Comparison of ENCODE assay signal across 1 cellular context in the genomic region with DNA sequence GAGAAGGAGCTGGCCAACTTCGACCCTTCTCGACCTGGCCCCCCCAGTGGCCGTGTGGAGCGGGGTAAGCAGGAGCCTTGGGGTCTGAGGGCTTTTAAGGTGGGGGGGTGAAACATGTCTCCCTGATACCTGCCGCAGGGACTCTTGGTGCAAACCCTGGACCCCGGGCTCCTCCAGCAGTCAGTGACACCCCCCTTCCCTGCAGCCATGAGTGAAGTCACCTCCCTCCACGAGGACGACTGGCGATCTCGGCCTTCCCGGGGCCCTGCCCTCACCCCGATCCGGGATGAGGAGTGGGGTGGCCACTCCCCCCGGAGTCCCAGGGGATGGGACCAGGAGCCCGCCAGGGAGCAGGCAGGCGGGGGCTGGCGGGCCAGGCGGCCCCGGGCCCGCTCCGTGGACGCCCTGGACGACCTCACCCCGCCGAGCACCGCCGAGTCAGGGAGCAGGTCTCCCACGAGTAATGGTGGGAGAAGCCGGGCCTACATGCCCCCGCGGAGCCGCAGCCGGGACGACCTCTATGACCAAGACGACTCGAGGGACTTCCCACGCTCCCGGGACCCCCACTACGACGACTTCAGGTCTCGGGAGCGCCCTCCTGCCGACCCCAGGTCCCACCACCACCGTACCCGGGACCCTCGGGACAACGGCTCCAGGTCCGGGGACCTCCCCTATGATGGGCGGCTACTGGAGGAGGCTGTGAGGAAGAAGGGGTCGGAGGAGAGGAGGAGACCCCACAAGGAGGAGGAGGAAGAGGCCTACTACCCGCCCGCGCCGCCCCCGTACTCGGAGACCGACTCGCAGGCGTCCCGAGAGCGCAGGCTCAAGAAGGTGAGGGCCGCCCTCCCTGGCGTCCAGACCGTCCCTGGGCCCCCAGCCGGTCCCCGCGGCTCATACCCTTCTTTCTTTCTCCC.
A peak's percentile ranks its signal among the peaks of the same experiment; 100 is the strongest.
TF ChIP-seq lines count a peak whose summit lies in the region.

No MANE protein-coding gene starts in this region.

TF ChIP-seq in HepG2, 621 proteins besides CTCF, POLR2A, EP300 and RAD21 (continued from another document):
- TF ChIP-seq, protein P1, sequence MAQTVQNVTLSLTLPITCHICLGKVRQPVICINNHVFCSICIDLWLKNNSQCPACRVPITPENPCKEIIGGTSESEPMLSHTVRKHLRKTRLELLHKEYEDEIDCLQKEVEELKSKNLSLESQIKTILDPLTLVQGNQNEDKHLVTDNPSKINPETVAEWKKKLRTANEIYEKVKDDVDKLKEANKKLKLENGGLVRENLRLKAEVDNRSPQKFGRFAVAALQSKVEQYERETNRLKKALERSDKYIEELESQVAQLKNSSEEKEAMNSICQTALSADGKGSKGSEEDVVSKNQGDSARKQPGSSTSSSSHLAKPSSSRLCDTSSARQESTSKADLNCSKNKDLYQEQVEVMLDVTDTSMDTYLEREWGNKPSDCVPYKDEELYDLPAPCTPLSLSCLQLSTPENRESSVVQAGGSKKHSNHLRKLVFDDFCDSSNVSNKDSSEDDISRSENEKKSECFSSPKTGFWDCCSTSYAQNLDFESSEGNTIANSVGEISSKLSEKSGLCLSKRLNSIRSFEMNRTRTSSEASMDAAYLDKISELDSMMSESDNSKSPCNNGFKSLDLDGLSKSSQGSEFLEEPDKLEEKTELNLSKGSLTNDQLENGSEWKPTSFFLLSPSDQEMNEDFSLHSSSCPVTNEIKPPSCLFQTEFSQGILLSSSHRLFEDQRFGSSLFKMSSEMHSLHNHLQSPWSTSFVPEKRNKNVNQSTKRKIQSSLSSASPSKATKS (CRISPR knock-in tag; IDR thresholded peaks at IDR 0.05), result no peak
- 0 out of 2 replicates have a peak, but pooled peaks have one; percentile 7 for TF ChIP-seq ZNF430 (CRISPR knock-in tag; IDR thresholded peaks at IDR 0.05)
- TF ChIP-seq, protein P2, sequence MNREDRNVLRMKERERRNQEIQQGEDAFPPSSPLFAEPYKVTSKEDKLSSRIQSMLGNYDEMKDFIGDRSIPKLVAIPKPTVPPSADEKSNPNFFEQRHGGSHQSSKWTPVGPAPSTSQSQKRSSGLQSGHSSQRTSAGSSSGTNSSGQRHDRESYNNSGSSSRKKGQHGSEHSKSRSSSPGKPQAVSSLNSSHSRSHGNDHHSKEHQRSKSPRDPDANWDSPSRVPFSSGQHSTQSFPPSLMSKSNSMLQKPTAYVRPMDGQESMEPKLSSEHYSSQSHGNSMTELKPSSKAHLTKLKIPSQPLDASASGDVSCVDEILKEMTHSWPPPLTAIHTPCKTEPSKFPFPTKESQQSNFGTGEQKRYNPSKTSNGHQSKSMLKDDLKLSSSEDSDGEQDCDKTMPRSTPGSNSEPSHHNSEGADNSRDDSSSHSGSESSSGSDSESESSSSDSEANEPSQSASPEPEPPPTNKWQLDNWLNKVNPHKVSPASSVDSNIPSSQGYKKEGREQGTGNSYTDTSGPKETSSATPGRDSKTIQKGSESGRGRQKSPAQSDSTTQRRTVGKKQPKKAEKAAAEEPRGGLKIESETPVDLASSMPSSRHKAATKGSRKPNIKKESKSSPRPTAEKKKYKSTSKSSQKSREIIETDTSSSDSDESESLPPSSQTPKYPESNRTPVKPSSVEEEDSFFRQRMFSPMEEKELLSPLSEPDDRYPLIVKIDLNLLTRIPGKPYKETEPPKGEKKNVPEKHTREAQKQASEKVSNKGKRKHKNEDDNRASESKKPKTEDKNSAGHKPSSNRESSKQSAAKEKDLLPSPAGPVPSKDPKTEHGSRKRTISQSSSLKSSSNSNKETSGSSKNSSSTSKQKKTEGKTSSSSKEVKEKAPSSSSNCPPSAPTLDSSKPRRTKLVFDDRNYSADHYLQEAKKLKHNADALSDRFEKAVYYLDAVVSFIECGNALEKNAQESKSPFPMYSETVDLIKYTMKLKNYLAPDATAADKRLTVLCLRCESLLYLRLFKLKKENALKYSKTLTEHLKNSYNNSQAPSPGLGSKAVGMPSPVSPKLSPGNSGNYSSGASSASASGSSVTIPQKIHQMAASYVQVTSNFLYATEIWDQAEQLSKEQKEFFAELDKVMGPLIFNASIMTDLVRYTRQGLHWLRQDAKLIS (CRISPR knock-in tag; IDR thresholded peaks at IDR 0.05), result 0 out of 2 replicates have a peak, but pooled peaks have one; percentile 35
- peak; percentile 57; the same call in 1 of the 2 replicates for TF ChIP-seq ZNF607 (CRISPR knock-in tag; IDR thresholded peaks at IDR 0.05; ENCODE audit: borderline replicate concordance)
- no peak for TF ChIP-seq ZNF720 (CRISPR knock-in tag; IDR thresholded peaks at IDR 0.05)
- TF ChIP-seq WIZ (CRISPR knock-in tag; IDR thresholded peaks at IDR 0.05), result no peak
- TF ChIP-seq CCDC6 (CRISPR knock-in tag; IDR thresholded peaks at IDR 0.05), result no peak
- TF ChIP-seq SAP130 (CRISPR knock-in tag; IDR thresholded peaks at IDR 0.05; ENCODE audit: low read depth), result 0 out of 2 replicates have a peak, but pooled peaks have one; percentile 16
- no peak for TF ChIP-seq ARNTL (CRISPR knock-in tag; IDR thresholded peaks at IDR 0.05)
- TF ChIP-seq KMT2B (CRISPR knock-in tag; IDR thresholded peaks at IDR 0.05), result peak; percentile 45; the same call in 1 of the 2 replicates
- no peak; the same call in 1 of the 2 replicates for TF ChIP-seq FIP1L1 (IDR thresholded peaks at IDR 0.05; ENCODE audit: borderline replicate concordance, insufficient read depth, low read depth, low read length)
- TF ChIP-seq, protein P3, sequence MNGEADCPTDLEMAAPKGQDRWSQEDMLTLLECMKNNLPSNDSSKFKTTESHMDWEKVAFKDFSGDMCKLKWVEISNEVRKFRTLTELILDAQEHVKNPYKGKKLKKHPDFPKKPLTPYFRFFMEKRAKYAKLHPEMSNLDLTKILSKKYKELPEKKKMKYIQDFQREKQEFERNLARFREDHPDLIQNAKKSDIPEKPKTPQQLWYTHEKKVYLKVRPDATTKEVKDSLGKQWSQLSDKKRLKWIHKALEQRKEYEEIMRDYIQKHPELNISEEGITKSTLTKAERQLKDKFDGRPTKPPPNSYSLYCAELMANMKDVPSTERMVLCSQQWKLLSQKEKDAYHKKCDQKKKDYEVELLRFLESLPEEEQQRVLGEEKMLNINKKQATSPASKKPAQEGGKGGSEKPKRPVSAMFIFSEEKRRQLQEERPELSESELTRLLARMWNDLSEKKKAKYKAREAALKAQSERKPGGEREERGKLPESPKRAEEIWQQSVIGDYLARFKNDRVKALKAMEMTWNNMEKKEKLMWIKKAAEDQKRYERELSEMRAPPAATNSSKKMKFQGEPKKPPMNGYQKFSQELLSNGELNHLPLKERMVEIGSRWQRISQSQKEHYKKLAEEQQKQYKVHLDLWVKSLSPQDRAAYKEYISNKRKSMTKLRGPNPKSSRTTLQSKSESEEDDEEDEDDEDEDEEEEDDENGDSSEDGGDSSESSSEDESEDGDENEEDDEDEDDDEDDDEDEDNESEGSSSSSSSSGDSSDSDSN (CRISPR knock-in tag; IDR thresholded peaks at IDR 0.05), result peak; percentile 57
- no peak for TF ChIP-seq ZNF816 (CRISPR knock-in tag; IDR thresholded peaks at IDR 0.05; ENCODE audit: borderline replicate concordance)
